Comparison of ENCODE assay signal across 12 cellular contexts in genomic region chr13:50731400-50731799, GRCh38.
A peak's percentile ranks its signal among the peaks of the same experiment; 100 is the strongest.
DNase-seq lines count a peak whose midpoint lies in the region; ATAC-seq, FAIRE-seq and TF ChIP-seq lines count a peak whose summit lies in the region.
"Had no signal": no experiment of that assay in that cellular context is flagged by ENCODE, and none has a peak within 500 bp of the region (broad histone marks: within the 10 kb centered on the region; RNA-seq: fewer than 3 reads in every experiment).

No MANE protein-coding gene starts in this region.

- peaks cover 0 to 13% (median 4%) of the 10 kb centered on the region in 12 donors for H3K4me1 ChIP-seq in heart left ventricle
- H3K4me1 ChIP-seq in RWPE2 (ENCODE audit: insufficient read depth, poor library complexity, severe bottlenecking), result peaks cover 30% of the 10 kb centered on the region
- H3K4me1 ChIP-seq: colonic mucosa, SJCRH30 had no signal

- intact Hi-C loops in heart left ventricle (cut with DNase I), result no loop called here
- intact Hi-C loops in cardiac septum (cut with DNase I), result loop anchor here (5.0 kb wide), 1 partner anchor 54 kb away; no protein-coding TSS in a partner anchor

- H3K9me3 ChIP-seq in heart left ventricle (peaks cover 0 to 8% (median 0%) of the 10 kb centered on the region in 12 donors), RWPE2 (ENCODE audit: severe bottlenecking) (peaks cover 6% of the 10 kb centered on the region)
- H3K9me3 ChIP-seq: colonic mucosa had no signal

- ATAC-seq in heart left ventricle (peak in 2 of 4 donors; percentile 59 to 96), RWPE2 (ENCODE audit: low read depth) (peak; percentile 95), HG02970 (IDR thresholded peaks at IDR 0.05; ENCODE audit: low FRiP score, unreplicated experiment) (no peak), HG03159 (IDR thresholded peaks at IDR 0.05; ENCODE audit: unreplicated experiment) (no peak)

- FAIRE-seq in urothelium cell line (lab: Jason Lieb, UNC), result no peak
- FAIRE-seq: islet of Langerhans had no signal

- H3K36me3 ChIP-seq in heart left ventricle, result no peaks in the 10 kb centered on the region
- no peaks in the 10 kb centered on the region for H3K36me3 ChIP-seq in RWPE2 (ENCODE audit: low read depth)
- H3K36me3 ChIP-seq: colonic mucosa, SJCRH30 had no signal

- TF ChIP-seq POLR2A in heart left ventricle (IDR thresholded peaks at IDR 0.05), result no peak

- H3K27me3 ChIP-seq in heart left ventricle, result no peaks in the 10 kb centered on the region
- no peaks in the 10 kb centered on the region for H3K27me3 ChIP-seq in RWPE2 (ENCODE audit: insufficient read depth, poor library complexity, severe bottlenecking)
- H3K27me3 ChIP-seq: BLaER1 treated with 17β-estradiol and CSF1 and Interleukin-3, amounts not matched to agents 10 nM and 100 nM; colonic mucosa; SJCRH30 had no signal

- DNase-seq in heart left ventricle (peak in 2 of 5 donors; percentile 37 to 50), cardiac septum (ENCODE audit: low spot score) (no peak), RWPE2 (ENCODE audit: low spot score) (peak; percentile 73), fibroblast of peridontal ligament (ENCODE audit: extremely low read depth) (peak; percentile 87), urothelium cell line (ENCODE audit: low spot score) (peak; percentile 31), NCI-H2107 (lab: John Stamatoyannopoulos, UW) (no peak)
- DNase-seq: colonic mucosa had no signal

- H3K27ac ChIP-seq in heart left ventricle (peak overlapping the region in 9 of 12 donors; percentile 12 to 74 (median 54)), RWPE2 (ENCODE audit: poor library complexity, severe bottlenecking) (peak overlapping the region; percentile 65)
- H3K27ac ChIP-seq: colonic mucosa, SJCRH30 had no signal

- no peak for TF ChIP-seq CTCF in heart left ventricle (IDR thresholded peaks at IDR 0.05)
- TF ChIP-seq CTCF in RWPE2 (IDR thresholded peaks at IDR 0.05; ENCODE audit: poor library complexity, severe bottlenecking), result no peak

- H3K4me3 ChIP-seq in heart left ventricle, result no peak overlapping the region
- H3K4me3 ChIP-seq in RWPE2 (ENCODE audit: severe bottlenecking), result no peak overlapping the region
- H3K4me3 ChIP-seq: BLaER1 treated with 17β-estradiol and CSF1 and Interleukin-3, amounts not matched to agents 10 nM and 100 nM; colonic mucosa; SJCRH30 had no signal

Comparison
In these comparisons a context has a peak if more than half of its experiments do, and no peak if none do; other contexts are left out.
1. DNase-seq: peak in RWPE2 (single experiment), fibroblast of peridontal ligament (single experiment) and urothelium cell line (single experiment); none in cardiac septum (single experiment) and NCI-H2107 (single experiment).